1 cellular context compared by ENCODE assay signal in the genomic region with DNA sequence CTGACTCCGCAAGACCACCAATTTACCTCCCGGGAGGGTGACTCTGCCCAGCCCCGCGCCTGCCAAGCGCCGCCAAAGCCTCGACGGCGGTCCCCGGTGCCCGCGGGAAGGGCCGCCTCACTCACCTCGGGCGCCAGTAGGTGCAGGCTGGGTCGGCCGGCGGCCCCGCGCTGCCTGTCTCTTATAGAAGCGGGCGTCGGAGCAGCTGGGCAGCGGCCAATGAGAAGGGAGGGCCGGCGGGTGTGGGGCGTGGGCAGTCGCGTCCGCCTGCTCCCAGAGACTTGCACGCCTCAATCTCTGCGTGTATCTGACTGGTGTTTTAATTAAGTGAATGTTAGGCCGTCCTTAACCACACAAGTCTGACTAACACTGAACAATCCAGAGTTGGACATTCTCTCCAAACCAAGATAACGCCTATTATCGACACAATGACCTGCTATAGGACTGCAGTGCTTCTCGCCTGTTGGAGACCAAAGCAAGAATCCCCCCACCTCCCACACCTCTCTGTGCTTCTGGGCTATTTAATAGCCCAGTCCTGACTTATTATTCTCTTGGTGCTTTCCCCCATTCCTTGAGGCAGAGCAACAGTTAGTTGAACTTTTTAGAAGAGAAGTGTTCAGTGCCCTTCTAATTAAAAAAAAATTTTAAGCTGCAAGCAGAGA.
TF ChIP-seq lines count a peak whose summit lies in the region.

A gene (minus strand): TSS at position 154 of the 662 bp plus-strand sequence. CDS start 5,507 bp downstream, outside the sequence.

TF ChIP-seq in GM12878, 131 proteins besides CTCF, POLR2A, EP300 and RAD21:
- TF ChIP-seq, protein P1, sequence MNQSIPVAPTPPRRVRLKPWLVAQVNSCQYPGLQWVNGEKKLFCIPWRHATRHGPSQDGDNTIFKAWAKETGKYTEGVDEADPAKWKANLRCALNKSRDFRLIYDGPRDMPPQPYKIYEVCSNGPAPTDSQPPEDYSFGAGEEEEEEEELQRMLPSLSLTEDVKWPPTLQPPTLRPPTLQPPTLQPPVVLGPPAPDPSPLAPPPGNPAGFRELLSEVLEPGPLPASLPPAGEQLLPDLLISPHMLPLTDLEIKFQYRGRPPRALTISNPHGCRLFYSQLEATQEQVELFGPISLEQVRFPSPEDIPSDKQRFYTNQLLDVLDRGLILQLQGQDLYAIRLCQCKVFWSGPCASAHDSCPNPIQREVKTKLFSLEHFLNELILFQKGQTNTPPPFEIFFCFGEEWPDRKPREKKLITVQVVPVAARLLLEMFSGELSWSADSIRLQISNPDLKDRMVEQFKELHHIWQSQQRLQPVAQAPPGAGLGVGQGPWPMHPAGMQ (IDR thresholded peaks at IDR 0.05; ENCODE audit: borderline replicate concordance): no peak
- TF ChIP-seq ZNF217 (IDR thresholded peaks at IDR 0.05) (no peak), NR2C1 (IDR thresholded peaks at IDR 0.05) (no peak), MXI1 (IDR thresholded peaks at IDR 0.05; ENCODE audit: low read depth, low read length) (no peak), EGR1 (IDR thresholded peaks at IDR 0.05; ENCODE audit: borderline replicate concordance in 1 of 2, low read depth in 2 of 2, low read length in 2 of 2) (no peak), RBBP5 (conservative IDR thresholded peaks at IDR 0.05) (no peak), HDAC2 (IDR thresholded peaks at IDR 0.05) (no peak)
- TF ChIP-seq, protein P2, sequence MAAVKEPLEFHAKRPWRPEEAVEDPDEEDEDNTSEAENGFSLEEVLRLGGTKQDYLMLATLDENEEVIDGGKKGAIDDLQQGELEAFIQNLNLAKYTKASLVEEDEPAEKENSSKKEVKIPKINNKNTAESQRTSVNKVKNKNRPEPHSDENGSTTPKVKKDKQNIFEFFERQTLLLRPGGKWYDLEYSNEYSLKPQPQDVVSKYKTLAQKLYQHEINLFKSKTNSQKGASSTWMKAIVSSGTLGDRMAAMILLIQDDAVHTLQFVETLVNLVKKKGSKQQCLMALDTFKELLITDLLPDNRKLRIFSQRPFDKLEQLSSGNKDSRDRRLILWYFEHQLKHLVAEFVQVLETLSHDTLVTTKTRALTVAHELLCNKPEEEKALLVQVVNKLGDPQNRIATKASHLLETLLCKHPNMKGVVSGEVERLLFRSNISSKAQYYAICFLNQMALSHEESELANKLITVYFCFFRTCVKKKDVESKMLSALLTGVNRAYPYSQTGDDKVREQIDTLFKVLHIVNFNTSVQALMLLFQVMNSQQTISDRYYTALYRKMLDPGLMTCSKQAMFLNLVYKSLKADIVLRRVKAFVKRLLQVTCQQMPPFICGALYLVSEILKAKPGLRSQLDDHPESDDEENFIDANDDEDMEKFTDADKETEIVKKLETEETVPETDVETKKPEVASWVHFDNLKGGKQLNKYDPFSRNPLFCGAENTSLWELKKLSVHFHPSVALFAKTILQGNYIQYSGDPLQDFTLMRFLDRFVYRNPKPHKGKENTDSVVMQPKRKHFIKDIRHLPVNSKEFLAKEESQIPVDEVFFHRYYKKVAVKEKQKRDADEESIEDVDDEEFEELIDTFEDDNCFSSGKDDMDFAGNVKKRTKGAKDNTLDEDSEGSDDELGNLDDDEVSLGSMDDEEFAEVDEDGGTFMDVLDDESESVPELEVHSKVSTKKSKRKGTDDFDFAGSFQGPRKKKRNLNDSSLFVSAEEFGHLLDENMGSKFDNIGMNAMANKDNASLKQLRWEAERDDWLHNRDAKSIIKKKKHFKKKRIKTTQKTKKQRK (IDR thresholded peaks at IDR 0.05; ENCODE audit: low read depth, low read length): no peak
- TF ChIP-seq, protein P3, sequence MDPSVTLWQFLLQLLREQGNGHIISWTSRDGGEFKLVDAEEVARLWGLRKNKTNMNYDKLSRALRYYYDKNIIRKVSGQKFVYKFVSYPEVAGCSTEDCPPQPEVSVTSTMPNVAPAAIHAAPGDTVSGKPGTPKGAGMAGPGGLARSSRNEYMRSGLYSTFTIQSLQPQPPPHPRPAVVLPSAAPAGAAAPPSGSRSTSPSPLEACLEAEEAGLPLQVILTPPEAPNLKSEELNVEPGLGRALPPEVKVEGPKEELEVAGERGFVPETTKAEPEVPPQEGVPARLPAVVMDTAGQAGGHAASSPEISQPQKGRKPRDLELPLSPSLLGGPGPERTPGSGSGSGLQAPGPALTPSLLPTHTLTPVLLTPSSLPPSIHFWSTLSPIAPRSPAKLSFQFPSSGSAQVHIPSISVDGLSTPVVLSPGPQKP (IDR thresholded peaks at IDR 0.05; ENCODE audit: low read depth, low read length): no peak
- TF ChIP-seq, protein P4, sequence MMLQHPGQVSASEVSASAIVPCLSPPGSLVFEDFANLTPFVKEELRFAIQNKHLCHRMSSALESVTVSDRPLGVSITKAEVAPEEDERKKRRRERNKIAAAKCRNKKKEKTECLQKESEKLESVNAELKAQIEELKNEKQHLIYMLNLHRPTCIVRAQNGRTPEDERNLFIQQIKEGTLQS (IDR thresholded peaks at IDR 0.05; ENCODE audit: borderline replicate concordance, extremely low read depth, low read depth, low read length): no peak
- TF ChIP-seq, protein P5, sequence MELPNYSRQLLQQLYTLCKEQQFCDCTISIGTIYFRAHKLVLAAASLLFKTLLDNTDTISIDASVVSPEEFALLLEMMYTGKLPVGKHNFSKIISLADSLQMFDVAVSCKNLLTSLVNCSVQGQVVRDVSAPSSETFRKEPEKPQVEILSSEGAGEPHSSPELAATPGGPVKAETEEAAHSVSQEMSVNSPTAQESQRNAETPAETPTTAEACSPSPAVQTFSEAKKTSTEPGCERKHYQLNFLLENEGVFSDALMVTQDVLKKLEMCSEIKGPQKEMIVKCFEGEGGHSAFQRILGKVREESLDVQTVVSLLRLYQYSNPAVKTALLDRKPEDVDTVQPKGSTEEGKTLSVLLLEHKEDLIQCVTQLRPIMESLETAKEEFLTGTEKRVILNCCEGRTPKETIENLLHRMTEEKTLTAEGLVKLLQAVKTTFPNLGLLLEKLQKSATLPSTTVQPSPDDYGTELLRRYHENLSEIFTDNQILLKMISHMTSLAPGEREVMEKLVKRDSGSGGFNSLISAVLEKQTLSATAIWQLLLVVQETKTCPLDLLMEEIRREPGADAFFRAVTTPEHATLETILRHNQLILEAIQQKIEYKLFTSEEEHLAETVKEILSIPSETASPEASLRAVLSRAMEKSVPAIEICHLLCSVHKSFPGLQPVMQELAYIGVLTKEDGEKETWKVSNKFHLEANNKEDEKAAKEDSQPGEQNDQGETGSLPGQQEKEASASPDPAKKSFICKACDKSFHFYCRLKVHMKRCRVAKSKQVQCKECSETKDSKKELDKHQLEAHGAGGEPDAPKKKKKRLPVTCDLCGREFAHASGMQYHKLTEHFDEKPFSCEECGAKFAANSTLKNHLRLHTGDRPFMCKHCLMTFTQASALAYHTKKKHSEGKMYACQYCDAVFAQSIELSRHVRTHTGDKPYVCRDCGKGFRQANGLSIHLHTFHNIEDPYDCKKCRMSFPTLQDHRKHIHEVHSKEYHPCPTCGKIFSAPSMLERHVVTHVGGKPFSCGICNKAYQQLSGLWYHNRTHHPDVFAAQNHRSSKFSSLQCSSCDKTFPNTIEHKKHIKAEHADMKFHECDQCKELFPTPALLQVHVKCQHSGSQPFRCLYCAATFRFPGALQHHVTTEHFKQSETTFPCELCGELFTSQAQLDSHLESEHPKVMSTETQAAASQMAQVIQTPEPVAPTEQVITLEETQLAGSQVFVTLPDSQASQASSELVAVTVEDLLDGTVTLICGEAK (IDR thresholded peaks at IDR 0.05; ENCODE audit: borderline replicate concordance): no peak
